Comparison of ENCODE assay signal across 22 cellular contexts in the genomic region with DNA sequence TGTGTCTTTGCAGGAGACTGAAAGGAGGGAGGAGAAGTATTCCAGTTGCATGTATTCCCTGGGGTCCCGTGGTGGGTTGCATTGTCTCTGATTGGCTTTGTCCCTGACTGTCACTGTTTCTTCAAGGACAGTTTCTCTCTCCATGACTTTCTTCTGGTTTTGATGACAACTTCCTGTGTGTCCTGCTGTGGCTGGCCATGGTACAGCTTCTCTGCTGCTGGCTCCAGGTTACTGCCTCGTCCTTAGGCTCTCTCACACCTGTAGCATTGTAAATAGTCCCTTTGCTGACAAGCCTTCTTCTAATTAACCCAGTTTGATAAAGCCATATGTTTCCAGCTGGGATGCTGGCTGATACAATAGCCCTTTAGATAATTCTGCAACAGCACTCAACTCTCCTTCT.
"Had no signal": no experiment of that assay in that cellular context is flagged by ENCODE, and none has a peak within 500 bp of the region (broad histone marks: within the 10 kb centered on the region; RNA-seq: fewer than 3 reads in every experiment).

No MANE protein-coding gene starts in this region.

- H3K27ac ChIP-seq: esophagus squamous epithelium, ovary, prostate gland, suprapubic skin, tibial artery, WERI-Rb-1 had no signal

- H3K27me3 ChIP-seq: esophagus squamous epithelium, ovary, suprapubic skin, tibial artery had no signal

- H3K4me3 ChIP-seq: esophagus squamous epithelium, ovary, prostate gland, suprapubic skin, tibial artery had no signal

- H3K4me1 ChIP-seq: prostate gland, tibial artery had no signal

- ATAC-seq: activated CD4-positive, CD25-positive, alpha-beta regulatory T cell treated with anti-CD3 and anti-CD28 coated beads, Interleukin-2, amount 50 U/mL, for 24 hours; left cardiac atrium; left ventricle myocardium superior; T-helper 17 cell had no signal

- H3K36me3 ChIP-seq: esophagus squamous epithelium, ovary, prostate gland, suprapubic skin, tibial artery, WERI-Rb-1 had no signal

- DNase-seq: activated CD4-positive, alpha-beta T cell treated with anti-CD3 and anti-CD28 coated beads for 48 hours; activated CD4-positive, alpha-beta T cell treated with anti-CD3 and anti-CD28 coated beads, Interleukin-2, amount 50 U/mL, for 48 hours; activated CD8-positive, alpha-beta memory T cell treated with anti-CD3 and anti-CD28 coated beads, Interleukin-2, amount 50 U/mL, for 48 hours; activated gamma-delta T cell treated with Interleukin-2 at 50 U/mL for 16 hours; activated naive CD4-positive, alpha-beta T cell treated with anti-CD3 and anti-CD28 coated beads, Interleukin-2, amount 50 U/mL, for 16 hours; activated T-cell treated with anti-CD3 and anti-CD28 coated beads, Interleukin-2, amount 50 U/mL, for 24 hours; amygdala; caudate nucleus; esophagus squamous epithelium; left cardiac atrium; left ventricle myocardium superior; ovary; retina; stimulated activated CD4-positive, alpha-beta T cell treated with anti-CD3 and anti-CD28 coated beads, Interleukin-15, amount 100 ng/mL, for 24 hours; stimulated activated naive CD4-positive, alpha-beta T cell; T-helper 17 cell; T1000; tibial artery; WERI-Rb-1 had no signal

- H3K9me3 ChIP-seq: esophagus squamous epithelium, ovary, prostate gland, suprapubic skin, tibial artery had no signal
